17 cellular contexts compared by ENCODE assay signal in genomic region chr19:56751078-56751489, GRCh38.
A peak's percentile ranks its signal among the peaks of the same experiment; 100 is the strongest.
DNase-seq lines count a peak whose midpoint lies in the region; ATAC-seq and TF ChIP-seq lines count a peak whose summit lies in the region.
"Had no signal": no experiment of that assay in that cellular context is flagged by ENCODE, and none has a peak within 500 bp of the region (broad histone marks: within the 10 kb centered on the region; RNA-seq: fewer than 3 reads in every experiment).

No MANE protein-coding gene starts in this region.

- TF ChIP-seq POLR2A in esophagus muscularis mucosa (IDR thresholded peaks at IDR 0.05; ENCODE audit: low read depth): no peak

- H3K27me3 ChIP-seq in esophagus muscularis mucosa: no peaks in the 10 kb centered on the region
- H3K27me3 ChIP-seq: right lobe of liver, uterus had no signal

- no peaks in the 10 kb centered on the region for H3K36me3 ChIP-seq in esophagus muscularis mucosa
- H3K36me3 ChIP-seq: right lobe of liver, uterus had no signal

- H3K27ac ChIP-seq in esophagus muscularis mucosa (replicated peaks in 1 of 4): no peak overlapping the region
- H3K27ac ChIP-seq: epithelial cell of prostate, right lobe of liver, uterus had no signal

- DNase-seq in Ammon's horn (ENCODE audit: low spot score) (peak; percentile 93), NCI-H2227 treated with DMSO at 0.1 percent for 48 hours (lab: John Stamatoyannopoulos, UW) (peak; percentile 99), esophagus muscularis mucosa (ENCODE audit: extremely low spot score) (peak; percentile 85), occipital lobe (lab: John Stamatoyannopoulos, UW) (peak; percentile 82), GDM1 (lab: John Stamatoyannopoulos, UW) (no peak), NCI-H2196 (lab: John Stamatoyannopoulos, UW; ENCODE audit: unreplicated experiment) (no peak)
- DNase-seq: activated CD4-positive, alpha-beta T cell treated with anti-CD3 and anti-CD28 coated beads for 48 hours; Calu3; left colon; NCI-H1694 treated with DMSO at 0.1 percent for 48 hours; NCI-H526 treated with DMSO at 0.1 percent for 48 hours; right lobe of liver; stimulated activated CD4-positive, alpha-beta T cell treated with anti-CD3 and anti-CD28 coated beads, Interleukin-4, amount 100 ng/mL, for 1 hour had no signal

- no peak for TF ChIP-seq CTCF in esophagus muscularis mucosa (IDR thresholded peaks at IDR 0.05)

- TF ChIP-seq EP300 in esophagus muscularis mucosa (IDR thresholded peaks at IDR 0.05): no peak

- intact Hi-C loops in esophagus muscularis mucosa (cut with DNase I): no loop called here

- no peak for ATAC-seq in GM19395 (IDR thresholded peaks at IDR 0.05; ENCODE audit: unreplicated experiment)
- ATAC-seq in GM21360 (IDR thresholded peaks at IDR 0.05; ENCODE audit: unreplicated experiment): no peak
- ATAC-seq: left colon had no signal

- H3K4me3 ChIP-seq in esophagus muscularis mucosa: no peak overlapping the region
- H3K4me3 ChIP-seq: right lobe of liver, uterus had no signal

- WGBS in esophagus muscularis mucosa: 28% methylated on average over 6 of the region's 6 CpGs

- H3K4me1 ChIP-seq in esophagus muscularis mucosa: peaks cover 0 to 8% (median 7%) of the 10 kb centered on the region in 4 donors
- H3K4me1 ChIP-seq: right lobe of liver, uterus had no signal

- no peaks in the 10 kb centered on the region for H3K9me3 ChIP-seq in esophagus muscularis mucosa
- H3K9me3 ChIP-seq: right lobe of liver, uterus had no signal

Comparison
In these comparisons a context has a peak if more than half of its experiments do, and no peak if none do; other contexts are left out.
1. DNase-seq: peak in Ammon's horn (single experiment), NCI-H2227 treated with DMSO at 0.1 percent for 48 hours (single experiment), esophagus muscularis mucosa (single experiment) and occipital lobe (single experiment); none in GDM1 (single experiment) and NCI-H2196 (single experiment).